8 cellular contexts compared by ENCODE assay signal in genomic region chr12:11731455-11731854, GRCh38.
DNase-seq lines count a peak whose midpoint lies in the region; ATAC-seq, FAIRE-seq and TF ChIP-seq lines count a peak whose summit lies in the region.

No MANE protein-coding gene starts in this region.

- H3K4me1 ChIP-seq in mammary epithelial cell (ENCODE audit: insufficient read depth, low read length) (peaks cover 42% of the 10 kb centered on the region), pancreas (peaks cover 36 to 56% (median 46%) of the 10 kb centered on the region in 3 donors)

- CTCF ChIA-PET in mammary epithelial cell (lab: Charles Lee; ENCODE audit: low non-redundant PET): no interaction called here

- peak in 1 of 4 donors; percentile 31 for ATAC-seq in pancreas

- H3K27me3 Mint-ChIP-seq in mesothelial cell of epicardium (ENCODE audit: low read depth): no peaks in the 10 kb centered on the region

- no TSS peak for BruUV-seq in mammary epithelial cell (replicated peaks; lab: Mats Ljungman, UMichigan)

- no peak overlapping the region for H2AFZ ChIP-seq in mammary epithelial cell (ENCODE audit: low read depth, low read length)

- no peak overlapping the region for H3K4me3 Mint-ChIP-seq in mesothelial cell of epicardium

- H4K20me1 ChIP-seq in mammary epithelial cell (ENCODE audit: insufficient read depth, low read length): no peaks in the 10 kb centered on the region

- peak; percentile 51 for FAIRE-seq in pancreas (lab: Jason Lieb, UNC)

- H3K36me3 ChIP-seq in GM06990 (ENCODE audit: control insufficient read depth, insufficient read depth, low read length): no peaks in the 10 kb centered on the region; the same call in 1 of the 2 replicates
- no peaks in the 10 kb centered on the region for H3K36me3 ChIP-seq in mammary epithelial cell (ENCODE audit: insufficient read depth, low read length)
- H3K36me3 ChIP-seq in pancreas: no peaks in the 10 kb centered on the region

- H3K27ac ChIP-seq in mammary epithelial cell (ENCODE audit: insufficient read depth, low read depth, low read length): peak overlapping the region; percentile 66
- H3K27ac ChIP-seq in pancreas: peak overlapping the region; percentile 49 to 86 (median 70)

- H3K27ac Mint-ChIP-seq in mesothelial cell of epicardium: no peak overlapping the region

- H3K9me3 ChIP-seq in mammary epithelial cell (replicated peaks; ENCODE audit: insufficient read depth, low read length): no peaks in the 10 kb centered on the region
- no peaks in the 10 kb centered on the region for H3K9me3 ChIP-seq in pancreas

- TF ChIP-seq CTCF in GM06990 (IDR thresholded peaks at IDR 0.05; ENCODE audit: insufficient read depth, low read length, poor library complexity, severe bottlenecking): no peak
- TF ChIP-seq CTCF in mammary epithelial cell (conservative IDR thresholded peaks at IDR 0.05 in 1 of 2, IDR thresholded peaks at IDR 0.05 in 1 of 2; ENCODE audit: extremely low read depth in 1 of 2, insufficient read depth in 1 of 2, low read depth in 1 of 2, low read length in 2 of 2): no peak
- TF ChIP-seq CTCF in pancreas (IDR thresholded peaks at IDR 0.05): no peak
- no peak for TF ChIP-seq CTCF in mesothelial cell of epicardium (IDR thresholded peaks at IDR 0.05; ENCODE audit: unreplicated experiment)

- H3K9ac ChIP-seq in mammary epithelial cell (ENCODE audit: insufficient read depth, low read length): no peak overlapping the region

- H3K36me3 Mint-ChIP-seq in mesothelial cell of epicardium: no peaks in the 10 kb centered on the region

- in situ Hi-C loops in mammary epithelial cell (cut with MboI; ENCODE audit: low sequenced_read_pairs in 2 of 2): no loop called here

- H3K79me2 ChIP-seq in mammary epithelial cell (ENCODE audit: insufficient read depth, low read length): peaks cover 75% of the 10 kb centered on the region

- 16% methylated on average over 3 of the region's 3 CpGs for WGBS in mammary epithelial cell (ENCODE audit: low coverage, missing lambda C conversion rate)
- 26% methylated on average over 3 of the region's 3 CpGs for WGBS in pancreas, 2 donors

- H3K27me3 ChIP-seq in GM06990 (replicated peaks; ENCODE audit: control insufficient read depth, insufficient read depth, low read length) (no peaks in the 10 kb centered on the region), mammary epithelial cell (ENCODE audit: insufficient read depth, low read length) (no peaks in the 10 kb centered on the region), pancreas (no peaks in the 10 kb centered on the region)

- peaks cover 29% of the 10 kb centered on the region for H3K4me1 Mint-ChIP-seq in mesothelial cell of epicardium

- peak overlapping the region; percentile 72 for H3K4me2 ChIP-seq in mammary epithelial cell (ENCODE audit: insufficient read depth, low read depth, low read length)

- DNase-seq in GM06990 (ENCODE audit: extremely low read depth, insufficient read length) (no peak), LoVo (ENCODE audit: low spot score) (peak; percentile 47), mammary epithelial cell (peak; percentile 50), pancreas (no peak), COLO829 (ENCODE audit: low spot score) (no peak), mesothelial cell of epicardium (ENCODE audit: low spot score in 2 of 2, unreplicated experiment in 2 of 2) (no peak)
- no peak for DNase-seq in stimulated activated CD4-positive, alpha-beta T cell treated with anti-CD3 and anti-CD28 coated beads, Interleukin-2, amount 100 ng/mL, for 48 hours
- DNase-seq in activated CD8-positive, alpha-beta memory T cell treated with anti-CD3 and anti-CD28 coated beads, Interleukin-2, amount 50 U/mL, for 4 hours: no peak

- H3K4me3 ChIP-seq in GM06990 (replicated peaks; ENCODE audit: low read depth, low read length) (peak overlapping the region; percentile 52), mammary epithelial cell (replicated peaks in 1 of 3; ENCODE audit: insufficient read depth in 1 of 3, low read depth in 2 of 3, low read length in 3 of 3) (no peak overlapping the region), pancreas (no peak overlapping the region)

- no peaks in the 10 kb centered on the region for H3K9me3 Mint-ChIP-seq in mesothelial cell of epicardium

- intact Hi-C loops in mammary epithelial cell (cut with micrococcal nuclease) (no loop called here), pancreas (cut with DNase I) (no loop called here)

- dilution Hi-C loops in mammary epithelial cell (cut with HindIII; ENCODE audit: low sequenced_read_pairs): no loop called here

Comparison
In these comparisons a context has a peak if more than half of its experiments do, and no peak if none do; other contexts are left out.
1. DNase-seq: peak in LoVo (single experiment) and mammary epithelial cell (single experiment); none in GM06990 (single experiment), pancreas (0 of 6), stimulated activated CD4-positive, alpha-beta T cell treated with anti-CD3 and anti-CD28 coated beads, Interleukin-2, amount 100 ng/mL, for 48 hours (0 of 2), COLO829 (single experiment), mesothelial cell of epicardium (0 of 2) and activated CD8-positive, alpha-beta memory T cell treated with anti-CD3 and anti-CD28 coated beads, Interleukin-2, amount 50 U/mL, for 4 hours (single experiment).